Comparison of ENCODE assay signal across 8 cellular contexts in the genomic region with DNA sequence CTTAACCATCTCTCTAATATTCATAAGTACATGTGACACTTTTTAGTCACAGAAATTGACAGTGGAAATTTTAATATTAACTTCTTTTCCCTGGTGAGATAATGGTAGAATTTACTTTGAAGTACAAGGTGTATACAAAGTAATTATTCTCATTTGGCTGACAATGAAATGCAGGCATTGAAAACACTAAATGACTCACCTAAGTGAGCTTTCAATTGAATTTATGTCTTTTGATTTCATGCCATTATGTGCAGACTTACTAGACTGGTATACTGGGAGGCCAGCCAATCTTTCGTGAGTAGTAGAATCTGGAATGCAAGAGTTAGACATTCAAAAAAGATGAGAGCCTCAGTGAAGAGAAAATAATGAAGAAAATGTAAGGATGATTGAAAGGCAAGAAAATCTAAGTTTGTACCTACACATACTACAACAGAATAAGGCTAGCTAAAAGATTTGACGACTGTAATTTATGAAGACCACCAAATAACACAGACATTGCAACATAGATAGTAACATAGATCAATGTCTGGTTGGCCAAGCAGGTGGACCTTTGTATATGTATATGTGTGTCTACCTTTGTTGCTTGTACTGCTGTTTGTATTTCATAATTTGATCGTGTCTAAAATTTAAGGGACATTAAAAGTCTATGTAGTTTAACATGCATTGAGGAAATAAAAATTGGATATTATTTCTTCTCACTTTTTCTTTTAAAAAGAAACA.
DNase-seq lines count a peak whose midpoint lies in the region; ATAC-seq, FAIRE-seq and TF ChIP-seq lines count a peak whose summit lies in the region.

No MANE protein-coding gene starts in this region.

- no peaks in the 10 kb centered on the region for H3K27me3 ChIP-seq in IMR-90 (ENCODE audit: control insufficient read depth, insufficient read depth, low read length)

- ATAC-seq in IMR-90 (ENCODE audit: low read depth) (peak; percentile 53), GM18861 (IDR thresholded peaks at IDR 0.05; ENCODE audit: unreplicated experiment) (no peak), GM18870 (IDR thresholded peaks at IDR 0.05; ENCODE audit: unreplicated experiment) (no peak)

- TF ChIP-seq POLR2A in IMR-90 (IDR thresholded peaks at IDR 0.05; ENCODE audit: low read depth, low read length), result no peak

- no peak overlapping the region for H2AFZ ChIP-seq in IMR-90 (replicated peaks; ENCODE audit: low read length, poor library complexity)

- intact Hi-C loops in IMR-90 (cut with micrococcal nuclease), result loop anchor here (10.0 kb wide), 3 partner anchors 271 to 871 kb away; partner anchors contain the start of gene ZNF330

- CTCF ChIA-PET in AG04449 (lab: Yijun Ruan, JAX) (no interaction called here), IMR-90 (lab: Yijun Ruan, JAX) (interaction anchor here (1.4 kb wide), 1 partner anchor 750 kb away, joined by 5 read pairs; no protein-coding TSS in a partner anchor)

- H3K23ac ChIP-seq in IMR-90 (ENCODE audit: low read depth, low read length), result no peak overlapping the region

- H3K14ac ChIP-seq in IMR-90 (replicated peaks; ENCODE audit: low read depth, low read length), result no peak overlapping the region

- H3K18ac ChIP-seq in IMR-90 (ENCODE audit: low read depth, low read length), result peak overlapping the region; percentile 56; the same call in 1 of the 2 replicates

- no peak overlapping the region for H3K9ac ChIP-seq in IMR-90 (ENCODE audit: low read depth, low read length)

- in situ Hi-C loops in IMR-90 (cut with MboI; ENCODE audit: low sequenced_read_pairs) (no loop called here), GM13977 (cut with MboI; ENCODE audit: low pct_unique_long_range_greater_than_20kb, low sequenced_read_pairs, unreplicated experiment) (no loop called here)

- FAIRE-seq in islet of Langerhans (lab: Jason Lieb, UNC), result peak; percentile 77

- TF ChIP-seq CTCF in AG04449 (IDR thresholded peaks at IDR 0.05; ENCODE audit: insufficient read depth, low read length, missing control alignments), result no peak
- TF ChIP-seq CTCF in IMR-90 (conservative IDR thresholded peaks at IDR 0.05; ENCODE audit: low read depth, low read length), result no peak
- TF ChIP-seq CTCF in GM13977 (IDR thresholded peaks at IDR 0.05; ENCODE audit: extremely low read depth, insufficient read depth, missing control alignments), result no peak

- peak overlapping the region; percentile 60; the same call in 1 of the 2 replicates for H3K4me2 ChIP-seq in IMR-90 (ENCODE audit: low read depth, low read length)

- no peak overlapping the region for H2AK5ac ChIP-seq in IMR-90 (ENCODE audit: low read depth, low read length)

- WGBS in IMR-90 (ENCODE audit: extremely low coverage in 2 of 2, insufficient read length in 1 of 2), 2 experiments, result no CpG with 5 or more reads among the region's 3 CpGs

- no peak overlapping the region for H2BK120ac ChIP-seq in IMR-90 (ENCODE audit: low read depth, low read length)

- no TSS peak for BruUV-seq in IMR-90 (replicated peaks; lab: Mats Ljungman, UMichigan)

- POLR2A ChIA-PET in AG04449 (lab: Yijun Ruan, JAX) (no interaction called here), IMR-90 (lab: Charles Lee; ENCODE audit: unreplicated experiment) (no interaction called here)

- no peak overlapping the region for H2BK15ac ChIP-seq in IMR-90 (ENCODE audit: low read depth, low read length)

- no peaks in the 10 kb centered on the region for H3K36me3 ChIP-seq in IMR-90 (ENCODE audit: control insufficient read depth, insufficient read depth, low read length)

- dilution Hi-C loops in IMR-90 (cut with HindIII; ENCODE audit: low sequenced_read_pairs, unreplicated experiment), result no loop called here

- H3K4ac ChIP-seq in IMR-90 (ENCODE audit: low read depth, low read length), result no peak overlapping the region

- no peaks in the 10 kb centered on the region for H3K79me1 ChIP-seq in IMR-90 (ENCODE audit: low read depth in 1 of 2, low read length in 2 of 2)

- H2BK20ac ChIP-seq in IMR-90 (ENCODE audit: low read depth, low read length), result no peak overlapping the region

- H3K56ac ChIP-seq in IMR-90 (ENCODE audit: extremely low read depth, insufficient read depth, low read length), result no peak overlapping the region

- H2BK5ac ChIP-seq in IMR-90 (ENCODE audit: low read depth, low read length, poor library complexity, severe bottlenecking), result peak overlapping the region; percentile 82

- H3K27ac ChIP-seq in IMR-90 (ENCODE audit: insufficient read depth, low read length), result no peak overlapping the region

- no peaks in the 10 kb centered on the region for H4K20me1 ChIP-seq in IMR-90 (ENCODE audit: insufficient read depth, low read length)

- no peak overlapping the region for H2AK9ac ChIP-seq in IMR-90 (replicated peaks; ENCODE audit: low read depth, low read length, poor library complexity)

- H3K9me1 ChIP-seq in IMR-90 (ENCODE audit: insufficient read depth, low read length), result peaks cover 3% of the 10 kb centered on the region; the same call in 1 of the 2 replicates

- H3K9me3 ChIP-seq in IMR-90 (ENCODE audit: control insufficient read depth, insufficient read depth, low read length), result no peaks in the 10 kb centered on the region

- no peak overlapping the region for H4K91ac ChIP-seq in IMR-90 (ENCODE audit: insufficient read depth, low read depth, low read length)

- TF ChIP-seq RAD21 in IMR-90 (IDR thresholded peaks at IDR 0.05; ENCODE audit: low read length), result no peak

- H3K4me1 ChIP-seq in IMR-90 (ENCODE audit: control insufficient read depth, insufficient read depth, low read length), result peaks cover 9% of the 10 kb centered on the region

- H4K5ac ChIP-seq in IMR-90 (ENCODE audit: low read depth, low read length), result no peak overlapping the region

- H3K4me3 ChIP-seq in AG04449 (ENCODE audit: low read depth, low read length) (no peak overlapping the region), IMR-90 (ENCODE audit: insufficient read depth, low read depth, low read length) (no peak overlapping the region)

- peak; percentile 82 for DNase-seq in AG04449 (ENCODE audit: low read depth, low spot score)
- DNase-seq in IMR-90, result peak; percentile 96
- peak; percentile 96 for DNase-seq in amniotic epithelial cell (ENCODE audit: low read depth)
- no peak for DNase-seq in GM13977 (ENCODE audit: low spot score)
- no peak for DNase-seq in SIG-M5 treated with dmso at 0.1 percent for 504 hours (lab: John Stamatoyannopoulos, UW; ENCODE audit: unreplicated experiment)

- peak overlapping the region in 1 of 2 experiments; percentile 13; a peak in 1 of 4 replicates for H4K8ac ChIP-seq in IMR-90 (ENCODE audit: low read depth in 2 of 2, low read length in 2 of 2)

TF ChIP-seq in IMR-90, 13 proteins besides CTCF, POLR2A, EP300 and RAD21:
- TF ChIP-seq CEBPB (IDR thresholded peaks at IDR 0.05; ENCODE audit: low read depth, low read length) (0 out of 2 replicates have a peak, but pooled peaks have one; percentile 33), FOS (IDR thresholded peaks at IDR 0.05; ENCODE audit: low read depth, low read length) (peak; percentile 75), MXI1 (IDR thresholded peaks at IDR 0.05; ENCODE audit: borderline replicate concordance, low read depth, low read length) (no peak)
TF ChIP-seq in IMR-90: peak in this region for 2.

Comparison
In these comparisons a context has a peak if more than half of its experiments do, and no peak if none do; other contexts are left out.
1. DNase-seq: peak in AG04449 (single experiment), IMR-90 (single experiment) and amniotic epithelial cell (single experiment); none in GM13977 (single experiment) and SIG-M5 treated with dmso at 0.1 percent for 504 hours (single experiment).